9 cellular contexts compared by ENCODE assay signal in the genomic region with DNA sequence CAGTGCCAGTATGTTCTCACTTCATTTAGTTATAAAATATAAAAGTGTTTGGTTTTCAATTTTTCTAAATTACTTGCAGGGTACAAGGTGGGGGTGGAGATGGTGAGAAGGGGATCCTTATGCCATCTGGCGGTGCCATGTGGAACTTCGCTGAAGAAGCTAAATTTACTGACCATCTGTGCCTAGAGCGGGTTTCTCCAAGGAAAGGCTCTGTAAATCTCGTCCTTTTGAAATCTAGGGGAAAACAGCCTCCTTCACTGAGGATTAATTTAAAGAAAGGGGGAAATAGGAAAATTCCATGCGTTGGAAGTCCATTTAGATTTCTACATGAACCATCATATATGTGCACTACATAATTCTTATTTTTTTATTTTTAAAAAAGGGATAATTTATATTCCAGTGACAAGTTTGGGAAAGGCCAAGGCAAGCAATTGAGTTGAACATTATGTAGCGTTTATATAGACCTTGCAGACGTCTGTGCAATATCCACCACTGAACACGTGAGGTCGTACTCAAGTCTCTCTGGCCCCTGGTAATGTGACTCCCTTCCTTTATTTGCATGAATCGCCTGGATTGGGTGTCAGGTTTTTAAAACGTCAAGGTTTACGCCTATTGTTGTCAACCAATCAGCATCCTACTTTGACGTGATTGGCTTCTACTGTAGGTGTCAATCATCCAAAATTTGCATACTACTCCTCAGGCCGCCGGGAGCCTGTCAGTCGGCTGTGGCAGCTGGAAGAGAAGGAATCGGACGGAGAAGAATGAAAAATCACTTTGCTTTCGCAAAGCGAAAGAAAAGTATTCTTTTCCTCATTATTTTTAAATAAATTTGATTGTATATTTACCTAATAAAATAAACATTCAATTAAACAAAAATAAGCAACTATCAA.
A peak's percentile ranks its signal among the peaks of the same experiment; 100 is the strongest.
DNase-seq lines count a peak whose midpoint lies in the region; ATAC-seq lines count a peak whose summit lies in the region.
"Had no signal": no experiment of that assay in that cellular context is flagged by ENCODE, and none has a peak within 500 bp of the region (broad histone marks: within the 10 kb centered on the region; RNA-seq: fewer than 3 reads in every experiment).

No MANE protein-coding gene starts in this region.

- H3K4me3 ChIP-seq in iPS-20b (ENCODE audit: low read length): peak overlapping the region; percentile 53
- H3K4me3 ChIP-seq: BLaER1 treated with 17β-estradiol and CSF1 and Interleukin-3, amounts not matched to agents 10 nM and 100 nM had no signal

- peak; percentile 63 for DNase-seq in activated CD4-positive, alpha-beta T cell treated with anti-CD3 and anti-CD28 coated beads for 48 hours
- DNase-seq in activated CD4-positive, alpha-beta T cell treated with anti-CD3 and anti-CD28 coated beads for 1 hour: no peak
- DNase-seq in HT1080 (ENCODE audit: low read depth) (peak; percentile 81), NCI-H526 (lab: John Stamatoyannopoulos, UW) (peak; percentile 99), amniotic epithelial cell (ENCODE audit: low read depth) (peak; percentile 100), smooth muscle cell of the brain vasculature (ENCODE audit: low read depth, low spot score) (peak; percentile 99)

- H3K9ac ChIP-seq in iPS-20b (ENCODE audit: low read depth, low read length): no peak overlapping the region
- H3K9ac ChIP-seq: BLaER1 treated with 17β-estradiol and CSF1 and Interleukin-3, amounts not matched to agents 10 nM and 100 nM had no signal

- no peaks in the 10 kb centered on the region for H3K9me3 ChIP-seq in iPS-20b (ENCODE audit: insufficient read depth, low read depth, low read length)

- H3K27ac ChIP-seq in iPS-20b (ENCODE audit: low read length): no peak overlapping the region
- H3K27ac ChIP-seq: BLaER1 treated with 17β-estradiol and CSF1 and Interleukin-3, amounts not matched to agents 10 nM and 100 nM had no signal

- ATAC-seq in GM21717 (IDR thresholded peaks at IDR 0.05; ENCODE audit: unreplicated experiment): no peak

- no peaks in the 10 kb centered on the region for H3K36me3 ChIP-seq in iPS-20b (ENCODE audit: insufficient read depth, low read depth, low read length)
- H3K36me3 ChIP-seq: BLaER1 treated with 17β-estradiol and CSF1 and Interleukin-3, amounts not matched to agents 10 nM and 100 nM had no signal

- H3K4me1 ChIP-seq in iPS-20b (ENCODE audit: insufficient read depth, low read length): peaks cover 12% of the 10 kb centered on the region

- H3K27me3 ChIP-seq in iPS-20b (ENCODE audit: insufficient read depth, low read length): peaks cover 76% of the 10 kb centered on the region
